7 cellular contexts compared by ENCODE assay signal in genomic region chr16:68263559-68264127, GRCh38. TPM values are rescaled to one million over a fixed set of nuclear protein-coding genes. Genes with fewer than 3 reads are reported as not detected.
DNase-seq lines count a peak whose midpoint lies in the region; ATAC-seq and TF ChIP-seq lines count a peak whose summit lies in the region.

No MANE protein-coding gene starts in this region.

- H3K9me3 ChIP-seq in SJCRH30 (replicated peaks) (no peaks in the 10 kb centered on the region), smooth muscle cell (replicated peaks; ENCODE audit: low read depth) (no peaks in the 10 kb centered on the region)

- H3K4me3 ChIP-seq in SJCRH30 (peak overlapping the region; percentile 87), foreskin fibroblast (ENCODE audit: low read depth in 1 of 2, low read length in 2 of 2) (peak overlapping the region; percentile 86 to 91), smooth muscle cell (peak overlapping the region; percentile 63)

- peak overlapping the region; percentile 94 for H3K9ac ChIP-seq in smooth muscle cell (ENCODE audit: low read depth)

- no peak for DNase-seq in SJCRH30
- no peak for DNase-seq in foreskin fibroblast
- DNase-seq in smooth muscle cell (lab: John Stamatoyannopoulos, UW; ENCODE audit: unreplicated experiment), result no peak
- DNase-seq in NCI-H524 (lab: John Stamatoyannopoulos, UW), result no peak

- H3K27ac ChIP-seq in SJCRH30 (peak overlapping the region; percentile 62), smooth muscle cell (ENCODE audit: low read depth) (peak overlapping the region; percentile 94)

- no peaks in the 10 kb centered on the region for H3K36me3 ChIP-seq in SJCRH30
- no peaks in the 10 kb centered on the region for H3K36me3 ChIP-seq in smooth muscle cell (ENCODE audit: low read depth)

- WGBS in smooth muscle cell (ENCODE audit: low lambda C conversion rate), result 48% methylated on average over 11 of the region's 11 CpGs

- H2AFZ ChIP-seq in smooth muscle cell (ENCODE audit: low read depth), result peak overlapping the region; percentile 65

- peak overlapping the region; percentile 91 for H3K4me2 ChIP-seq in smooth muscle cell

- H3K27me3 ChIP-seq in SJCRH30 (no peaks in the 10 kb centered on the region), smooth muscle cell (ENCODE audit: low read depth) (no peaks in the 10 kb centered on the region)

- no peak for TF ChIP-seq CTCF in foreskin fibroblast (IDR thresholded peaks at IDR 0.05; ENCODE audit: low read depth, low read length)
- no peak for TF ChIP-seq CTCF in smooth muscle cell (IDR thresholded peaks at IDR 0.05; ENCODE audit: borderline replicate concordance, insufficient read depth, poor library complexity, severe bottlenecking)

- ATAC-seq in GM21737 (IDR thresholded peaks at IDR 0.05; ENCODE audit: unreplicated experiment) (peak; percentile 10), HG03280 (IDR thresholded peaks at IDR 0.05; ENCODE audit: unreplicated experiment) (no peak), GM21786 (IDR thresholded peaks at IDR 0.05; ENCODE audit: unreplicated experiment) (no peak)

- peaks cover 21% of the 10 kb centered on the region for H4K20me1 ChIP-seq in smooth muscle cell (ENCODE audit: low read depth)

- peaks cover 8% of the 10 kb centered on the region for H3F3A ChIP-seq in smooth muscle cell (ENCODE audit: low read depth)

- H3K4me1 ChIP-seq in SJCRH30 (no peaks in the 10 kb centered on the region), smooth muscle cell (ENCODE audit: low read depth) (peaks cover 7% of the 10 kb centered on the region)

- peaks cover 31% of the 10 kb centered on the region for H3K79me2 ChIP-seq in smooth muscle cell (ENCODE audit: low read depth)

RNA-seq across cellular contexts. Expression of gene SLC7A6, which starts 0.7 kb away (rescaled TPM):
- total RNA-seq in SJCRH30 (2014; rRNA removed; shearing (Covaris generic)), result 17.4 TPM in 2 replicates
- 16.5 and 22.7 TPM in 2 replicates for total RNA-seq in smooth muscle cell
- 11.4 and 15.9 TPM in 2 replicates for polyA plus RNA-seq in smooth muscle cell

RNA-seq across cellular contexts. Expression of gene PLA2G15, which starts 18.5 kb away (rescaled TPM):
- total RNA-seq in SJCRH30 (2014; rRNA removed; shearing (Covaris generic)), result 7.4 and 9.0 TPM in 2 replicates
- 22.5 and 24.2 TPM in 2 replicates for total RNA-seq in smooth muscle cell
- 29.7 and 38.3 TPM in 2 replicates for polyA plus RNA-seq in smooth muscle cell

RNA-seq across cellular contexts. Expression of gene ESRP2, which starts 27.7 kb away (rescaled TPM):
- total RNA-seq in SJCRH30 (2014; rRNA removed; shearing (Covaris generic)), result 0.24 TPM in 1 of 2 replicates, not detected in the other
- 5.5 and 8.5 TPM in 2 replicates for total RNA-seq in smooth muscle cell
- 2.7 and 11.1 TPM in 2 replicates for polyA plus RNA-seq in smooth muscle cell

RNA-seq across cellular contexts. Expression of gene SLC7A6OS, which starts 47.1 kb away (rescaled TPM):
- 7.9 and 11.5 TPM in 2 replicates for total RNA-seq in SJCRH30 (2014; rRNA removed; shearing (Covaris generic))
- total RNA-seq in smooth muscle cell, result 8.3 and 9.6 TPM in 2 replicates
- 13.2 and 13.9 TPM in 2 replicates for polyA plus RNA-seq in smooth muscle cell

RNA-seq across cellular contexts. Expression of gene PRMT7, which starts 47.2 kb away (rescaled TPM):
- total RNA-seq in SJCRH30 (2014; rRNA removed; shearing (Covaris generic)), result 34.7 and 39.5 TPM in 2 replicates
- total RNA-seq in smooth muscle cell, result 16.3 and 22.1 TPM in 2 replicates
- polyA plus RNA-seq in smooth muscle cell, result 19.7 and 25.4 TPM in 2 replicates
